11 cellular contexts compared by ENCODE assay signal in genomic region chr5:58477760-58478159, GRCh38. TPM values are rescaled to one million over a fixed set of nuclear protein-coding genes. Genes with fewer than 3 reads are reported as not detected.
A peak's percentile ranks its signal among the peaks of the same experiment; 100 is the strongest.
DNase-seq lines count a peak whose midpoint lies in the region; ATAC-seq and TF ChIP-seq lines count a peak whose summit lies in the region.
"Had no signal": no experiment of that assay in that cellular context is flagged by ENCODE, and none has a peak within 500 bp of the region (broad histone marks: within the 10 kb centered on the region; RNA-seq: fewer than 3 reads in every experiment).

No MANE protein-coding gene starts in this region.

- H3K4me3 ChIP-seq in GM06990 (replicated peaks; ENCODE audit: low read depth, low read length) (no peak overlapping the region), psoas muscle (no peak overlapping the region)

- H3K27ac ChIP-seq in psoas muscle, result no peak overlapping the region

- no peaks in the 10 kb centered on the region for H3K4me1 ChIP-seq in psoas muscle

- TF ChIP-seq CTCF in GM06990 (IDR thresholded peaks at IDR 0.05; ENCODE audit: insufficient read depth, low read length, poor library complexity, severe bottlenecking) (peak; percentile 22), LNCAP (IDR thresholded peaks at IDR 0.05) (peak; percentile 43), brain (conservative IDR thresholded peaks at IDR 0.05) (peak; percentile 73 to 76), nephron (IDR thresholded peaks at IDR 0.05; ENCODE audit: unreplicated experiment in 3 of 3) (peak; percentile 29 to 45 (median 37)), psoas muscle (IDR thresholded peaks at IDR 0.05) (no peak), GM13976 (IDR thresholded peaks at IDR 0.05; ENCODE audit: borderline replicate concordance, control extremely low read depth, extremely low read depth, insufficient read depth, missing control alignments) (no peak)

- H3K9me3 ChIP-seq in psoas muscle, result no peaks in the 10 kb centered on the region

- H3K4me1 Mint-ChIP-seq in brain (no peaks in the 10 kb centered on the region), nephron (no peaks in the 10 kb centered on the region)

- H3K27me3 ChIP-seq in GM06990 (replicated peaks; ENCODE audit: control insufficient read depth, insufficient read depth, low read length), result no peaks in the 10 kb centered on the region
- peaks cover 0 to 5% (median 3%) of the 10 kb centered on the region in 3 donors for H3K27me3 ChIP-seq in psoas muscle (ENCODE audit: insufficient read depth in 3 of 3, low read length in 2 of 3)

- H3K4me3 Mint-ChIP-seq in brain, result no peak overlapping the region
- H3K4me3 Mint-ChIP-seq in nephron, result no peak overlapping the region
- H3K4me3 Mint-ChIP-seq: naive thymus-derived CD4-positive, alpha-beta T cell had no signal

- H3K27ac Mint-ChIP-seq in brain (peak overlapping the region in 1 of 5 experiments; percentile 4), nephron (peak overlapping the region in 1 of 3 experiments; percentile 38)
- H3K27ac Mint-ChIP-seq: naive thymus-derived CD4-positive, alpha-beta T cell had no signal

- WGBS in psoas muscle, 3 donors, result 17 to 32% (median 19%) methylated on average over 1 of the region's 1 CpG

- H3K36me3 ChIP-seq in GM06990 (ENCODE audit: control insufficient read depth, insufficient read depth, low read length), result no peaks in the 10 kb centered on the region
- H3K36me3 ChIP-seq in psoas muscle (ENCODE audit: insufficient read depth in 1 of 2, low read depth in 1 of 2), result no peaks in the 10 kb centered on the region

- in situ Hi-C loops in GM13976 (cut with MboI; ENCODE audit: low sequenced_read_pairs, unreplicated experiment), result loop anchor here (10.0 kb wide), 1 partner anchor 367 kb away; no protein-coding TSS in a partner anchor

- intact Hi-C loops in psoas muscle (cut with DNase I), result no loop called here

- no peak for DNase-seq in GM06990 (ENCODE audit: extremely low read depth, insufficient read length)
- DNase-seq in psoas muscle, result no peak
- no peak for DNase-seq in GM13976 (ENCODE audit: low spot score)
- DNase-seq: activated gamma-delta T cell treated with Interleukin-2 at 50 U/mL for 16 hours; naive thymus-derived CD4-positive, alpha-beta T cell; NCI-H146; stimulated activated naive CD4-positive, alpha-beta T cell had no signal

- H3K36me3 Mint-ChIP-seq in brain, result no peaks in the 10 kb centered on the region
- H3K36me3 Mint-ChIP-seq in nephron (ENCODE audit: low read depth), result peaks cover 5% of the 10 kb centered on the region

- no peaks in the 10 kb centered on the region for H3K27me3 Mint-ChIP-seq in brain
- no peaks in the 10 kb centered on the region for H3K27me3 Mint-ChIP-seq in nephron (ENCODE audit: low read depth)

- H3K9me3 Mint-ChIP-seq in brain (peaks cover 6 to 21% (median 12%) of the 10 kb centered on the region in 5 experiments), nephron (peaks cover 12% of the 10 kb centered on the region)

- ATAC-seq in psoas muscle (no peak), GM21381 (IDR thresholded peaks at IDR 0.05; ENCODE audit: unreplicated experiment) (no peak)
- ATAC-seq: naive thymus-derived CD4-positive, alpha-beta T cell had no signal

RNA-seq across cellular contexts. Expression of gene GAPT, which starts 13.5 kb away (rescaled TPM):
- polyA plus RNA-seq in brain (ENCODE audit: insufficient read depth, low read depth, low replicate concordance) (not detected), psoas muscle (under 1 TPM in 2 of 3 donors, not detected in 1; 0.03 to 0.38 TPM)
- total RNA-seq in psoas muscle, result under 1 TPM in 3 of 4 donors, not detected in 1; 0.10 to 0.53 (median 0.44) TPM

RNA-seq across cellular contexts. Expression of gene PLK2, which starts 17.9 kb away (rescaled TPM):
- 6.1 TPM for polyA plus RNA-seq in brain (ENCODE audit: insufficient read depth, low read depth, low replicate concordance)
- total RNA-seq in psoas muscle, result 10 to 100 TPM in 2 of 4 donors, 1 to 10 TPM in 2; 7.2 to 23.3 (median 11.1) TPM
- 1 to 10 TPM; 4.0 to 5.4 (median 4.2) TPM for polyA plus RNA-seq in psoas muscle

Comparison
In these comparisons a context has a peak if more than half of its experiments do, and no peak if none do; other contexts are left out.
1. CTCF ChIP-seq: peak in GM06990 (single experiment), LNCAP (single experiment), brain (2 of 2) and nephron (3 of 3); none in psoas muscle (single experiment) and GM13976 (single experiment).